In the genomic region with DNA sequence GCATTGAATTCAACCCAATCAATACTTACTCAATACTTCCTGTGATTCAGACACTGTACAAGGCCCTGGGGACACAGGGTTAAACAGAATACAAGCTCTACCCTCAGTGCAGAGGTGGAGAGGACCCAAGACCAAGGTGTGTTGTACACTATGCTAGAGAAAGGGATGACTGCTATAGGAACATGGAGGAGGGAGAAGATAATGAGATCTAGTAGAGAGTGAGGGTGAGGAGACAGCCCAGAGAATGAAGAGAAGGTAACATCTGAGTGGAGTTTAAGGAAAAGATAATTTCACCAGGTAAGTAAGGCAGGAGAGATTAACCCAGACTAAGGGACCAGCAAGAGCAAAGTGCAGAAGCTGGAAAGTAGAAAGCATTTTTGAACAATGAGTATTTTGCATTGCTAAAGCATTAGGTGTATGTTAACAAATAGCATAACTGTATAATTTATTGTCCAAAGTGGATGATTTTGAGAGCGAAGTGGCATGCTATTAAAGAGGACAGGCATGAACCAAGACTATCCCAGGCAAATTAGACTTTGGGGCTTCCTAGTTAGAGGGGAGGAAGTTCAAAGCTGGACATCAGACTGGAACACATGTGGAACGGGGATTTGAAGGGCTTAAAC, we compare ENCODE assay signal across 1 cellular context.
TF ChIP-seq lines count a peak whose summit lies in the region.

No MANE protein-coding gene starts in this region.

TF ChIP-seq in WTC11, 78 proteins besides CTCF, POLR2A, EP300 and RAD21:
- TF ChIP-seq, protein P1, sequence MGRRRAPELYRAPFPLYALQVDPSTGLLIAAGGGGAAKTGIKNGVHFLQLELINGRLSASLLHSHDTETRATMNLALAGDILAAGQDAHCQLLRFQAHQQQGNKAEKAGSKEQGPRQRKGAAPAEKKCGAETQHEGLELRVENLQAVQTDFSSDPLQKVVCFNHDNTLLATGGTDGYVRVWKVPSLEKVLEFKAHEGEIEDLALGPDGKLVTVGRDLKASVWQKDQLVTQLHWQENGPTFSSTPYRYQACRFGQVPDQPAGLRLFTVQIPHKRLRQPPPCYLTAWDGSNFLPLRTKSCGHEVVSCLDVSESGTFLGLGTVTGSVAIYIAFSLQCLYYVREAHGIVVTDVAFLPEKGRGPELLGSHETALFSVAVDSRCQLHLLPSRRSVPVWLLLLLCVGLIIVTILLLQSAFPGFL (CRISPR knock-in tag; IDR thresholded peaks at IDR 0.05; ENCODE audit: borderline replicate concordance): no peak
- no peak for TF ChIP-seq ELF4 (CRISPR knock-in tag; IDR thresholded peaks at IDR 0.05; ENCODE audit: low read depth)
- TF ChIP-seq NFATC4 (CRISPR knock-in tag; IDR thresholded peaks at IDR 0.05): no peak
- no peak for TF ChIP-seq FOXJ3 (CRISPR knock-in tag; IDR thresholded peaks at IDR 0.05; ENCODE audit: borderline replicate concordance)
- TF ChIP-seq CBFB (CRISPR knock-in tag; IDR thresholded peaks at IDR 0.05; ENCODE audit: low read depth): no peak
- TF ChIP-seq, protein P2, sequence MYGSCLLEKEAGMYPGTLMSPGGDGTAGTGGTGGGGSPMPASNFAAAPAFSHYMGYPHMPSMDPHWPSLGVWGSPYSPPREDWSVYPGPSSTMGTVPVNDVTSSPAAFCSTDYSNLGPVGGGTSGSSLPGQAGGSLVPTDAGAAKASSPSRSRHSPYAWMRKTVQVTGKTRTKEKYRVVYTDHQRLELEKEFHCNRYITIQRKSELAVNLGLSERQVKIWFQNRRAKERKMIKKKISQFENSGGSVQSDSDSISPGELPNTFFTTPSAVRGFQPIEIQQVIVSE (CRISPR knock-in tag; IDR thresholded peaks at IDR 0.05; ENCODE audit: borderline replicate concordance): no peak
- no peak for TF ChIP-seq SOX15 (CRISPR knock-in tag; IDR thresholded peaks at IDR 0.05)
- TF ChIP-seq ETV6 (CRISPR knock-in tag; IDR thresholded peaks at IDR 0.05): no peak
- TF ChIP-seq, protein P3, sequence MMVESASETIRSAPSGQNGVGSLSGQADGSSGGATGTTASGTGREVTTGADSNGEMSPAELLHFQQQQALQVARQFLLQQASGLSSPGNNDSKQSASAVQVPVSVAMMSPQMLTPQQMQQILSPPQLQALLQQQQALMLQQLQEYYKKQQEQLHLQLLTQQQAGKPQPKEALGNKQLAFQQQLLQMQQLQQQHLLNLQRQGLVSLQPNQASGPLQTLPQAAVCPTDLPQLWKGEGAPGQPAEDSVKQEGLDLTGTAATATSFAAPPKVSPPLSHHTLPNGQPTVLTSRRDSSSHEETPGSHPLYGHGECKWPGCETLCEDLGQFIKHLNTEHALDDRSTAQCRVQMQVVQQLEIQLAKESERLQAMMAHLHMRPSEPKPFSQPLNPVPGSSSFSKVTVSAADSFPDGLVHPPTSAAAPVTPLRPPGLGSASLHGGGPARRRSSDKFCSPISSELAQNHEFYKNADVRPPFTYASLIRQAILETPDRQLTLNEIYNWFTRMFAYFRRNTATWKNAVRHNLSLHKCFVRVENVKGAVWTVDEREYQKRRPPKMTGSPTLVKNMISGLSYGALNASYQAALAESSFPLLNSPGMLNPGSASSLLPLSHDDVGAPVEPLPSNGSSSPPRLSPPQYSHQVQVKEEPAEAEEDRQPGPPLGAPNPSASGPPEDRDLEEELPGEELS (CRISPR knock-in tag; IDR thresholded peaks at IDR 0.05): no peak
- TF ChIP-seq OVOL2 (CRISPR knock-in tag; IDR thresholded peaks at IDR 0.05; ENCODE audit: borderline replicate concordance): no peak
- TF ChIP-seq, protein P4, sequence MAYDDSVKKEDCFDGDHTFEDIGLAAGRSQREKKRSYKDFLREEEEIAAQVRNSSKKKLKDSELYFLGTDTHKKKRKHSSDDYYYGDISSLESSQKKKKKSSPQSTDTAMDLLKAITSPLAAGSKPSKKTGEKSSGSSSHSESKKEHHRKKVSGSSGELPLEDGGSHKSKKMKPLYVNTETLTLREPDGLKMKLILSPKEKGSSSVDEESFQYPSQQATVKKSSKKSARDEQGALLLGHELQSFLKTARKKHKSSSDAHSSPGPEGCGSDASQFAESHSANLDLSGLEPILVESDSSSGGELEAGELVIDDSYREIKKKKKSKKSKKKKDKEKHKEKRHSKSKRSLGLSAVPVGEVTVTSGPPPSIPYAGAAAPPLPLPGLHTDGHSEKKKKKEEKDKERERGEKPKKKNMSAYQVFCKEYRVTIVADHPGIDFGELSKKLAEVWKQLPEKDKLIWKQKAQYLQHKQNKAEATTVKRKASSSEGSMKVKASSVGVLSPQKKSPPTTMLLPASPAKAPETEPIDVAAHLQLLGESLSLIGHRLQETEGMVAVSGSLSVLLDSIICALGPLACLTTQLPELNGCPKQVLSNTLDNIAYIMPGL (CRISPR knock-in tag; IDR thresholded peaks at IDR 0.05): no peak
- no peak for TF ChIP-seq IRF2 (CRISPR knock-in tag; IDR thresholded peaks at IDR 0.05; ENCODE audit: borderline replicate concordance, low read depth)
